In the genomic region with DNA sequence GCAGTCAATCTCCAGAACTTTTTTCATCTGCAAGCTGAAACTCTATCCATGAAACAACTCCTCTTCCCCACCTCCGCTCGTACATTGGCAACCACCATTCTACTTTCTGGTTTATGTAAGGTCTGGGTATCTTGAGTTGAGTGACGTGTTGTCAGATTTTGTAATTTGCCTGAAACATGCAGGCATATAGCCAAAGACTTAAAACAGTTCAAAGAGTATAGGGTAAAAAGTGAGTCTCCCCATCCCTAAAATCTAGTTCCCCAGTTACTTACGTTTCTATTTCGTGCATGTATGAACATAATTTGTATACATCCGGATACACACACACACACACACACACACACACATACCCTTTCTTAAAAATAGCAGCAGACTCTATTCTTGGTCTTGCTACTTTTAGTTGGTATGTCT, we compare ENCODE assay signal across 8 cellular contexts. TPM values are rescaled to one million over a fixed set of nuclear protein-coding genes. Genes with fewer than 3 reads are reported as not detected.
DNase-seq lines count a peak whose midpoint lies in the region; ATAC-seq and TF ChIP-seq lines count a peak whose summit lies in the region.

No MANE protein-coding gene starts in this region.

- intact Hi-C loops in Caco-2 (cut with micrococcal nuclease; ENCODE audit: unreplicated experiment) (no loop called here), spleen (cut with DNase I; ENCODE audit: low total_unique reads) (no loop called here)

- TF ChIP-seq CTCF in Caco-2 (IDR thresholded peaks at IDR 0.05; ENCODE audit: insufficient read depth in 1 of 2, low read depth in 1 of 2, low read length in 1 of 2, severe bottlenecking in 1 of 2, unreplicated experiment in 1 of 2) (no peak), spleen (IDR thresholded peaks at IDR 0.05 in 8 of 11, conservative IDR thresholded peaks at IDR 0.05 in 3 of 11) (no peak)

- peaks cover 38% of the 10 kb centered on the region for H3K4me1 Mint-ChIP-seq in Caco-2 (ENCODE audit: low read depth, unreplicated experiment)
- peaks cover 42% of the 10 kb centered on the region for H3K4me1 Mint-ChIP-seq in activated naive CD8-positive, alpha-beta T cell treated with anti-CD3 and anti-CD28 coated beads, Interleukin-2, amount 50 U/mL, for 24 hours

- CTCF ChIA-PET in Caco-2 (lab: Charles Lee), result interaction anchor here (1.2 to 1.4 kb wide), 2 partner anchors 63 to 267 kb away, joined by 3 to 6 read pairs; no protein-coding TSS in a partner anchor

- BruUV-seq in Caco-2 (replicated peaks; lab: Mats Ljungman, UMichigan), result no TSS peak

- H3K4me3 ChIP-seq in Caco-2 (ENCODE audit: low read depth, low read length) (peak overlapping the region; percentile 81), iPS-11a (ENCODE audit: low read depth, low read length) (peak overlapping the region; percentile 87), spleen (peak overlapping the region; percentile 70 to 88 (median 75))

- peaks cover 42% of the 10 kb centered on the region for H3K36me3 Mint-ChIP-seq in Caco-2 (ENCODE audit: insufficient read depth, unreplicated experiment)
- no peaks in the 10 kb centered on the region for H3K36me3 Mint-ChIP-seq in activated naive CD8-positive, alpha-beta T cell treated with anti-CD3 and anti-CD28 coated beads, Interleukin-2, amount 50 U/mL, for 24 hours (ENCODE audit: low read depth)

- H3K27ac Mint-ChIP-seq in Caco-2 (ENCODE audit: unreplicated experiment), result peak overlapping the region; percentile 98
- peak overlapping the region; percentile 72 for H3K27ac Mint-ChIP-seq in activated naive CD8-positive, alpha-beta T cell treated with anti-CD3 and anti-CD28 coated beads, Interleukin-2, amount 50 U/mL, for 24 hours

- no peaks in the 10 kb centered on the region; the same call in none of the 2 replicates for H3K36me3 ChIP-seq in Caco-2 (ENCODE audit: control insufficient read depth, insufficient read depth, low read length)
- no peaks in the 10 kb centered on the region for H3K36me3 ChIP-seq in spleen

- POLR2A ChIA-PET in Caco-2 (lab: Charles Lee), result interaction anchor here (1.0 to 2.0 kb wide), 5 partner anchors 15 to 204 kb away, joined by 3 to 10 read pairs (median 5); partner anchors contain the start of gene PTBP3

- peak overlapping the region; percentile 93 to 99 (median 98) for H3K27ac ChIP-seq in spleen

- 13 to 29% (median 22%) methylated on average over 6 of the region's 6 CpGs for WGBS in spleen, 5 donors

- H3K9me3 ChIP-seq in Caco-2 (no peaks in the 10 kb centered on the region), spleen (no peaks in the 10 kb centered on the region)

- H3K4me3 Mint-ChIP-seq in Caco-2 (ENCODE audit: unreplicated experiment), result peak overlapping the region; percentile 99
- peak overlapping the region; percentile 95 for H3K4me3 Mint-ChIP-seq in activated naive CD8-positive, alpha-beta T cell treated with anti-CD3 and anti-CD28 coated beads, Interleukin-2, amount 50 U/mL, for 24 hours

- H3K27me3 Mint-ChIP-seq in Caco-2 (ENCODE audit: insufficient read depth, unreplicated experiment), result no peaks in the 10 kb centered on the region
- no peaks in the 10 kb centered on the region for H3K27me3 Mint-ChIP-seq in activated naive CD8-positive, alpha-beta T cell treated with anti-CD3 and anti-CD28 coated beads, Interleukin-2, amount 50 U/mL, for 24 hours

- DNase-seq in Caco-2 (no peak), KBM-7 (peak; percentile 60), spleen (no peak), ureter (ENCODE audit: low spot score) (no peak)
- no peak for DNase-seq in activated naive CD8-positive, alpha-beta T cell treated with anti-CD3 and anti-CD28 coated beads, Interleukin-2, amount 50 U/mL, for 24 hours

- ATAC-seq in activated naive CD8-positive, alpha-beta T cell treated with anti-CD3 and anti-CD28 coated beads, Interleukin-2, amount 50 U/mL, for 24 hours, result no peak
- ATAC-seq in HG02973 (IDR thresholded peaks at IDR 0.05; ENCODE audit: unreplicated experiment) (no peak), GM18861 (IDR thresholded peaks at IDR 0.05; ENCODE audit: unreplicated experiment) (no peak)

- H3K27me3 ChIP-seq in Caco-2 (replicated peaks; ENCODE audit: control insufficient read depth, insufficient read depth, low read length) (no peaks in the 10 kb centered on the region), spleen (replicated peaks in 1 of 7) (no peaks in the 10 kb centered on the region)

- H3K9me3 Mint-ChIP-seq in Caco-2 (ENCODE audit: unreplicated experiment), result no peaks in the 10 kb centered on the region
- no peaks in the 10 kb centered on the region for H3K9me3 Mint-ChIP-seq in activated naive CD8-positive, alpha-beta T cell treated with anti-CD3 and anti-CD28 coated beads, Interleukin-2, amount 50 U/mL, for 24 hours

- TF ChIP-seq POLR2A in spleen (IDR thresholded peaks at IDR 0.05), result no peak

- in situ Hi-C loops in KBM-7 (cut with MboI; ENCODE audit: low pct_unique_long_range_greater_than_20kb, low sequenced_read_pairs), result no loop called here

- H3K4me1 ChIP-seq in Caco-2 (peaks cover 46% of the 10 kb centered on the region), spleen (peaks cover 20 to 82% (median 73%) of the 10 kb centered on the region in 6 donors)

RNA-seq across cellular contexts. Expression of gene HSDL2, which starts 0.9 kb away (rescaled TPM):
- total RNA-seq in Caco-2 (2022) (122 and 134 TPM in 2 replicates), spleen (10 to 100 TPM; 24.9 to 42.6 (median 33.7) TPM), ureter (61.4 TPM)
- 10 to 100 TPM; 11.2 to 16.4 (median 14.9) TPM for polyA plus RNA-seq in spleen

RNA-seq across cellular contexts. Expression of gene PTBP3, which starts 47.4 kb away (rescaled TPM):
- total RNA-seq in Caco-2 (2022) (172 and 190 TPM in 2 replicates), spleen (100 to 1,000 TPM in 3 of 7 donors, 10 to 100 TPM in 4; 76.8 to 107 (median 94.0) TPM), ureter (136 TPM)
- 10 to 100 TPM; 10.6 to 18.7 (median 13.2) TPM for polyA plus RNA-seq in spleen
